ENCODE assay signal across 1 cellular context in the genomic region with DNA sequence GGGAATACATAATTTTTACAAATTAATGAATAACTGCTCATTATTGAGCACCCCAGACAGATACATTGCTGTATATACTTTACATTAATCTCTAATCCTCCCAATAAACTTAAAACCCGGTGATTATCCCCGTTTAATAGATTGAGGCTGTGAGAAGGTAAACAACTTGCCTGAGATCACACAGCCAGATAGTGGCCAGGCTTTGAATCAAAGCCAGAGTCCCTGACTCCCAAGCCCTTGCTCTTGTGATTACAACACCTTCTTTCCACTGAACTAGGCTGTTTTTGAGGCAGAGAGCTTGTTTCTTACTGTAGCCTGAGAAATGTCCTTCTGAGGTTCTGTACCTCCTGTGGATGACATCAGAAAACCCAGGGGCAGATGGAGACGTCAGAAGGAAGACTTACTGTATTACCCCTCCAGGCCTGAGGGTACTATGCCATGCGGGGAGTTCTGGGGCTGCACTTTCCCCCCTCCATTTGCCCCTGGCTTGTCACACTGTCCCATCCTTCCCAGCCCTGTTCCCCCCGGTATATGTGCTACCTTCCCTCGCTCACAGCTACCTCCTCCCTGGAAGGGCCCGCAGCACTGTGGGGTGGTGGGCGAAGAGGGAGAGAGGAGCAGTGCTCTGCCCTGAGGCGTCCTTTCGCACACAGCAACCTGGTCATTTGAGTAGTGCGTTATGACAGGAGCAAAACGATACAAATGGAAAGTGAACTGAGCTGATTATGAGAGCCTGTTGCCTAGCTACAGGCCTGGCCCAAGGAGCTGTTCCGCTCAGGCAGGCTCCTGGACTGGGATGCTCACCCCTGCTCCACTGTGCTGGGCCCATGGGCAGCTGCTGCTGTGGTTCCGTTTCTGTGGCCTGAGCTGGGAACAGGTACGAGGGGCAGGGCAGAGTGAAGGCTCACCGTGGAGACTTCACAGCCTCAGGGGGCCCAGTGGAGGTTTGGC.
TF ChIP-seq lines count a peak whose summit lies in the region.

No MANE protein-coding gene starts in this region.

TF ChIP-seq in HepG2, 621 proteins besides CTCF, POLR2A, EP300 and RAD21 (continued from another document):
- TF ChIP-seq, protein P1, sequence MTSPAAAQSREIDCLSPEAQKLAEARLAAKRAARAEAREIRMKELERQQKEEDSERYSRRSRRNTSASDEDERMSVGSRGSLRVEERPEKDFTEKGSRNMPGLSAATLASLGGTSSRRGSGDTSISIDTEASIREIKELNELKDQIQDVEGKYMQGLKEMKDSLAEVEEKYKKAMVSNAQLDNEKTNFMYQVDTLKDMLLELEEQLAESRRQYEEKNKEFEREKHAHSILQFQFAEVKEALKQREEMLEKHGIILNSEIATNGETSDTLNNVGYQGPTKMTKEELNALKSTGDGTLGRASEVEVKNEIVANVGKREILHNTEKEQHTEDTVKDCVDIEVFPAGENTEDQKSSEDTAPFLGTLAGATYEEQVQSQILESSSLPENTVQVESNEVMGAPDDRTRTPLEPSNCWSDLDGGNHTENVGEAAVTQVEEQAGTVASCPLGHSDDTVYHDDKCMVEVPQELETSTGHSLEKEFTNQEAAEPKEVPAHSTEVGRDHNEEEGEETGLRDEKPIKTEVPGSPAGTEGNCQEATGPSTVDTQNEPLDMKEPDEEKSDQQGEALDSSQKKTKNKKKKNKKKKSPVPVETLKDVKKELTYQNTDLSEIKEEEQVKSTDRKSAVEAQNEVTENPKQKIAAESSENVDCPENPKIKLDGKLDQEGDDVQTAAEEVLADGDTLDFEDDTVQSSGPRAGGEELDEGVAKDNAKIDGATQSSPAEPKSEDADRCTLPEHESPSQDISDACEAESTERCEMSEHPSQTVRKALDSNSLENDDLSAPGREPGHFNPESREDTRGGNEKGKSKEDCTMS (CRISPR knock-in tag; conservative IDR thresholded peaks at IDR 0.05) = no peak
